Comparison of ENCODE assay signal across 8 cellular contexts in the genomic region with DNA sequence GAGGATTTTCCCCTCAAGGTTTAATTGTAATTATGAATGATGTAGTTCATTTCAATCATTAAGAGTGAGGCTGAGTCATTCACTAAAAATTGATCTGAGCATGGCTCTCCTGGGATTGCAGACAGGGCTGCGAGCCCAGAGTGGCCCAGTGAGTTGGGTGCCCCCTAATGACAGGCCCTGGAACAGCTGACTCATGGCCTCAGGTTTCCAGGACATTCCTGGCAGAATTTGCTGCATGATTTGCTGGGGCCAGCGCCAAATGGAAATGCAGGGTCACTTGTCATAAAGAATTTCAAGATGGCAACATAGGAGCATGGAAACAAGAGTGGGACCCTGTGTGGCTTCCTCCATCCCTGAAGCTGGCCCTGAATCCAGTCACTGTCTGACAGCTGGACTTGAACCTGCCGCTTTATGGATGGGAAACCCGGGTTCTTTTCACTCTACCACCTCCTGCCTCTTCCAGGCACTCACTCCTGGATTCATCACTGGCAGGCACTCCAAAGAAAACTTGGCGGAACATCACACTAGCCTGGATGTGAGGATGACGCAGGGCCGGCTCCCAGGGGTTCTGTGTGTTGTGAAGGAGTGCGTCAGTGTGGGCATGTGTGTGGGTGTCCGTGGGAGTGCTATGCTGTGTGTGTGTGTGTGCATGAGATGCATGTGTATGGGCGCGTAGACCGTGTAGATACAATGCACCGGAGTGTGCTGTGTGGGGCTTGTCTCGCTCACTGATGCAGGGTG. TPM values are rescaled to one million over a fixed set of nuclear protein-coding genes. Genes with fewer than 3 reads are reported as not detected.
DNase-seq lines count a peak whose midpoint lies in the region; ATAC-seq and TF ChIP-seq lines count a peak whose summit lies in the region.

No MANE protein-coding gene starts in this region.

- peaks cover 6% of the 10 kb centered on the region for H3K4me1 Mint-ChIP-seq in stimulated activated effector memory CD8-positive, alpha-beta T cell treated with anti-CD3 and anti-CD28 coated beads, Interleukin-12 subunit alpha, Interleukin-12 subunit beta, amount 100 ng/mL, for 72 hours

- no peak for ATAC-seq in GM18873 (IDR thresholded peaks at IDR 0.05; ENCODE audit: low FRiP score, unreplicated experiment)
- ATAC-seq in stimulated activated effector memory CD8-positive, alpha-beta T cell treated with anti-CD3 and anti-CD28 coated beads, Interleukin-12 subunit alpha, Interleukin-12 subunit beta, amount 100 ng/mL, for 72 hours, result no peak

- H3K4me3 ChIP-seq in ACC112 (ENCODE audit: low read depth, low read length), result no peak overlapping the region
- no peak overlapping the region for H3K4me3 ChIP-seq in GM12864 (ENCODE audit: low read depth, low read length)
- no peak overlapping the region for H3K4me3 ChIP-seq in uterus

- H3K27ac ChIP-seq in ACC112 (ENCODE audit: low read depth, low read length) (peak overlapping the region; percentile 50), uterus (no peak overlapping the region)

- TF ChIP-seq CTCF in GM12864 (IDR thresholded peaks at IDR 0.05; ENCODE audit: low read depth, low read length, missing control alignments), result peak; percentile 57
- TF ChIP-seq CTCF in uterus (IDR thresholded peaks at IDR 0.05), result no peak

- H3K9me3 ChIP-seq in uterus, result no peaks in the 10 kb centered on the region

- H3K4me1 ChIP-seq in ACC112 (ENCODE audit: control insufficient read depth, insufficient read depth, low read length, unreplicated experiment) (peaks cover 10% of the 10 kb centered on the region), uterus (no peaks in the 10 kb centered on the region)

- intact Hi-C loops in uterus (cut with DNase I; ENCODE audit: low total_unique reads), result no loop called here

- no peak overlapping the region for H2AFZ ChIP-seq in ACC112 (ENCODE audit: low read length, unreplicated experiment)

- H3K36me3 ChIP-seq in ACC112 (ENCODE audit: insufficient read depth, low read length), result no peaks in the 10 kb centered on the region
- H3K36me3 ChIP-seq in uterus, result no peaks in the 10 kb centered on the region

- TF ChIP-seq POLR2A in uterus (IDR thresholded peaks at IDR 0.05), result no peak

- no peak overlapping the region for H3K27ac Mint-ChIP-seq in stimulated activated effector memory CD8-positive, alpha-beta T cell treated with anti-CD3 and anti-CD28 coated beads, Interleukin-12 subunit alpha, Interleukin-12 subunit beta, amount 100 ng/mL, for 72 hours

- H3K36me3 Mint-ChIP-seq in stimulated activated effector memory CD8-positive, alpha-beta T cell treated with anti-CD3 and anti-CD28 coated beads, Interleukin-12 subunit alpha, Interleukin-12 subunit beta, amount 100 ng/mL, for 72 hours, result peaks cover 6% of the 10 kb centered on the region

- no peak for DNase-seq in GM12864 (ENCODE audit: low read depth)
- peak; percentile 46 for DNase-seq in NCI-H2196 treated with DMSO at 0.1 percent for 48 hours (lab: John Stamatoyannopoulos, UW; ENCODE audit: unreplicated experiment)
- peak; percentile 80 for DNase-seq in dermis blood vessel endothelial cell
- peak; percentile 77 for DNase-seq in mucosa of gallbladder (ENCODE audit: low spot score)
- DNase-seq in uterus, result no peak
- DNase-seq in stimulated activated effector memory CD8-positive, alpha-beta T cell treated with anti-CD3 and anti-CD28 coated beads, Interleukin-12 subunit alpha, Interleukin-12 subunit beta, amount 100 ng/mL, for 72 hours (ENCODE audit: low spot score in 2 of 2), result no peak

- no peaks in the 10 kb centered on the region for H3K9me3 Mint-ChIP-seq in stimulated activated effector memory CD8-positive, alpha-beta T cell treated with anti-CD3 and anti-CD28 coated beads, Interleukin-12 subunit alpha, Interleukin-12 subunit beta, amount 100 ng/mL, for 72 hours

- H3K79me2 ChIP-seq in ACC112 (ENCODE audit: control insufficient read depth, insufficient read depth, low read length, unreplicated experiment), result no peaks in the 10 kb centered on the region

- no peak overlapping the region for H3K4me3 Mint-ChIP-seq in stimulated activated effector memory CD8-positive, alpha-beta T cell treated with anti-CD3 and anti-CD28 coated beads, Interleukin-12 subunit alpha, Interleukin-12 subunit beta, amount 100 ng/mL, for 72 hours

- H3K27me3 ChIP-seq in ACC112 (ENCODE audit: insufficient read depth, low read length), result no peaks in the 10 kb centered on the region
- no peaks in the 10 kb centered on the region for H3K27me3 ChIP-seq in uterus

RNA-seq across cellular contexts. Expression of a gene that starts 15.2 kb away (rescaled TPM):
- total RNA-seq in dermis blood vessel endothelial cell, result 73.3 and 89.5 TPM in 2 replicates
- 0.09 TPM for total RNA-seq in mucosa of gallbladder
- total RNA-seq in uterus, result under 1 TPM in 1 of 4 donors, not detected in 3; 0.21 TPM

Comparison
In these comparisons a context has a peak if more than half of its experiments do, and no peak if none do; other contexts are left out.
1. DNase-seq: peak in NCI-H2196 treated with DMSO at 0.1 percent for 48 hours (single experiment), dermis blood vessel endothelial cell (single experiment) and mucosa of gallbladder (single experiment); none in GM12864 (single experiment), uterus (0 of 2) and stimulated activated effector memory CD8-positive, alpha-beta T cell treated with anti-CD3 and anti-CD28 coated beads, Interleukin-12 subunit alpha, Interleukin-12 subunit beta, amount 100 ng/mL, for 72 hours (0 of 2).
2. RNA of a gene that starts 15.2 kb away (total RNA-seq): 73.3 to 89.5 TPM in dermis blood vessel endothelial cell; 0.09 TPM in mucosa of gallbladder (single experiment) and 0.21 TPM in uterus; every median in the first group is over 10 times any median in the second.